ENCODE assay signal across 8 cellular contexts in genomic region chr17:79993390-79994221, GRCh38. TPM values are rescaled to one million over a fixed set of nuclear protein-coding genes. Genes with fewer than 3 reads are reported as not detected.
DNase-seq lines count a peak whose midpoint lies in the region; ATAC-seq and TF ChIP-seq lines count a peak whose summit lies in the region.

No MANE protein-coding gene starts in this region.

- H3K4me1 Mint-ChIP-seq in neural crest cell (peaks cover 46% of the 10 kb centered on the region), type B pancreatic cell (ENCODE audit: unreplicated experiment) (peaks cover 48% of the 10 kb centered on the region)

- TF ChIP-seq CTCF in neural crest cell (conservative IDR thresholded peaks at IDR 0.05) (no peak), type B pancreatic cell (conservative IDR thresholded peaks at IDR 0.05) (no peak)

- no peaks in the 10 kb centered on the region for H3K9me3 Mint-ChIP-seq in neural crest cell
- H3K9me3 Mint-ChIP-seq in type B pancreatic cell: no peaks in the 10 kb centered on the region

- H3K27me3 Mint-ChIP-seq in neural crest cell (ENCODE audit: low read depth) (peaks cover 4% of the 10 kb centered on the region), type B pancreatic cell (no peaks in the 10 kb centered on the region)

- DNase-seq in DMS79 (lab: John Stamatoyannopoulos, UW) (peak; percentile 50), NCI-H1092 (lab: John Stamatoyannopoulos, UW) (peak; percentile 86), UCSD-AML1 (lab: John Stamatoyannopoulos, UW; ENCODE audit: unreplicated experiment) (peak; percentile 92), epidermal melanocyte (ENCODE audit: insufficient read length, low spot score) (peak; percentile 86), neural crest cell (ENCODE audit: low read depth, low spot score) (peak; percentile 38), type B pancreatic cell (ENCODE audit: extremely low spot score, unreplicated experiment) (no peak), activated gamma-delta T cell treated with Interleukin-2 at 50 U/mL for 16 hours (no peak)

- peak overlapping the region; percentile 87 for H3K27ac Mint-ChIP-seq in neural crest cell (ENCODE audit: unreplicated experiment)
- peak overlapping the region; percentile 88 for H3K27ac Mint-ChIP-seq in type B pancreatic cell

- H3K4me3 Mint-ChIP-seq in neural crest cell (peak overlapping the region; percentile 60), type B pancreatic cell (peak overlapping the region; percentile 67)

- ATAC-seq in HG02763 (IDR thresholded peaks at IDR 0.05; ENCODE audit: unreplicated experiment): no peak

- H3K36me3 Mint-ChIP-seq in neural crest cell (ENCODE audit: low read depth) (no peaks in the 10 kb centered on the region), type B pancreatic cell (peaks cover 5% of the 10 kb centered on the region)

RNA-seq across cellular contexts. Expression of gene TBC1D16, which starts 42.1 kb away (rescaled TPM):
- 96.2 and 96.5 TPM in 2 replicates for total RNA-seq in neural crest cell
- 35.5 and 71.9 TPM in 2 replicates for total RNA-seq in type B pancreatic cell (ENCODE audit: low replicate concordance)

RNA-seq across cellular contexts. Expression of gene CCDC40, which starts 42.8 kb away (rescaled TPM):
- total RNA-seq in neural crest cell (22.7 and 23.8 TPM in 2 replicates), type B pancreatic cell (ENCODE audit: low replicate concordance) (8.5 and 29.6 TPM in 2 replicates)

Comparison
In these comparisons a context has a peak if more than half of its experiments do, and no peak if none do; other contexts are left out.
1. DNase-seq: peak in DMS79 (single experiment), NCI-H1092 (single experiment), UCSD-AML1 (single experiment), epidermal melanocyte (single experiment) and neural crest cell (single experiment); none in type B pancreatic cell (single experiment) and activated gamma-delta T cell treated with Interleukin-2 at 50 U/mL for 16 hours (single experiment).